In the genomic region with DNA sequence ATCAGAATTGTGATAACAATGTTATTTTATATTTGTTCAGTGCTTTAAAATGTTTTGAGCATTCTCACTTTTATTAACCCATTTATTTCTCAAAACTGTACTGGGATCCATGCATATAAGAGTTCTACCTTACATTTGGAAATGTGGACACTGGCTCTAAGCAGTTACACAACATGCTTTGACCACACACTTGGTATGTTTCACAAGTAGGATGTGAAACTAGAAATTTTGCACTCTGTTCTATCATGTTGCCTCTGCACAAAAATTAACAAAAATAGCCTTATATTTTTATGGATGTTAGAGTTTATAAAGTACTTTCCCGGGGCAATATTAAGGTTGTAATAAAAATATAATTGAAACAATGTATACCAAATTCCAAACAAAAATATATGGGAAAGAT, we compare ENCODE assay signal across 23 cellular contexts.
"Had no signal": no experiment of that assay in that cellular context is flagged by ENCODE, and none has a peak within 500 bp of the region (broad histone marks: within the 10 kb centered on the region; RNA-seq: fewer than 3 reads in every experiment).

No MANE protein-coding gene starts in this region.

- H3K27me3 Mint-ChIP-seq: activated CD4-positive, alpha-beta memory T cell treated with anti-CD3 and anti-CD28 coated beads, Interleukin-2, amount 10 ng/mL, durations not matched to agents 7 days and 5 days; activated T-helper 17 cell treated with anti-CD3 and anti-CD28 coated beads, Interleukin-2, amount 50 U/mL, for 72 hours had no signal

- H3K36me3 Mint-ChIP-seq: activated naive CD8-positive, alpha-beta T cell had no signal

- H3K36me3 ChIP-seq: brain microvascular endothelial cell, cardiac muscle cell, WERI-Rb-1 had no signal

- H3K27ac ChIP-seq: brain microvascular endothelial cell, cardiac muscle cell, SK-N-MC, WERI-Rb-1 had no signal

- H3K9me3 Mint-ChIP-seq: activated CD4-positive, alpha-beta memory T cell treated with anti-CD3 and anti-CD28 coated beads, Interleukin-2, amount 10 ng/mL, durations not matched to agents 7 days and 5 days; activated naive CD4-positive, alpha-beta T cell treated with anti-CD3 and anti-CD28 coated beads for 36 hours; activated T-helper 17 cell treated with anti-CD3 and anti-CD28 coated beads, Interleukin-2, amount 50 U/mL, for 72 hours had no signal

- H3K4me3 Mint-ChIP-seq: activated CD4-positive, alpha-beta memory T cell treated with anti-CD3 and anti-CD28 coated beads, Interleukin-2, amount 10 ng/mL, durations not matched to agents 7 days and 5 days; activated CD4-positive, alpha-beta T cell treated with anti-CD3 and anti-CD28 coated beads for 36 hours; activated naive CD4-positive, alpha-beta T cell treated with anti-CD3 and anti-CD28 coated beads for 36 hours; activated naive CD8-positive, alpha-beta T cell; activated T-helper 17 cell treated with anti-CD3 and anti-CD28 coated beads, Interleukin-2, amount 50 U/mL, for 72 hours had no signal

- H3K27me3 ChIP-seq: brain microvascular endothelial cell, cardiac muscle cell had no signal

- H3K4me3 ChIP-seq: cardiac muscle cell, SK-N-MC had no signal

- H3K4me1 Mint-ChIP-seq: activated CD4-positive, alpha-beta memory T cell treated with anti-CD3 and anti-CD28 coated beads, Interleukin-2, amount 10 ng/mL, durations not matched to agents 7 days and 5 days; activated CD4-positive, alpha-beta T cell treated with anti-CD3 and anti-CD28 coated beads for 36 hours; activated T-helper 17 cell treated with anti-CD3 and anti-CD28 coated beads, Interleukin-2, amount 50 U/mL, for 72 hours had no signal

- H3K27ac Mint-ChIP-seq: activated CD4-positive, alpha-beta memory T cell treated with anti-CD3 and anti-CD28 coated beads, Interleukin-2, amount 10 ng/mL, durations not matched to agents 7 days and 5 days; activated CD4-positive, alpha-beta T cell treated with anti-CD3 and anti-CD28 coated beads for 36 hours; activated naive CD4-positive, alpha-beta T cell treated with anti-CD3 and anti-CD28 coated beads for 36 hours; activated naive CD8-positive, alpha-beta T cell; activated T-helper 17 cell treated with anti-CD3 and anti-CD28 coated beads, Interleukin-2, amount 50 U/mL, for 72 hours had no signal

- ATAC-seq: activated CD4-positive, alpha-beta T cell treated with anti-CD3 and anti-CD28 coated beads for 36 hours; activated T-helper 17 cell treated with anti-CD3 and anti-CD28 coated beads, Interleukin-2, amount 50 U/mL, for 72 hours; PC-3 had no signal

- DNase-seq: activated CD4-positive, alpha-beta memory T cell treated with anti-CD3 and anti-CD28 coated beads, Interleukin-2, amount 10 ng/mL, durations not matched to agents 7 days and 5 days; activated CD4-positive, alpha-beta T cell treated with anti-CD3 and anti-CD28 coated beads for 36 hours; activated CD4-positive, alpha-beta T cell treated with anti-CD3 and anti-CD28 coated beads, Interleukin-2, amount 50 U/mL, for 1 hour; activated gamma-delta T cell; activated naive CD4-positive, alpha-beta T cell treated with anti-CD3 and anti-CD28 coated beads for 36 hours; activated T-cell treated with anti-CD3 and anti-CD28 coated beads for 4 hours; activated T-cell treated with anti-CD3 and anti-CD28 coated beads, Interleukin-2, amount 50 U/mL, for 48 hours; brain microvascular endothelial cell; KG1; NCI-H1105 treated with DMSO at 0.1 percent for 48 hours; NCI-H1436 treated with DMSO at 0.1 percent for 48 hours; NCI-H187; NCI-H2081; NCI-H510A treated with DMSO at 0.1 percent for 48 hours; PC-3; SHP77 treated with DMSO at 0.1 percent for 48 hours; T-helper 1 cell; WERI-Rb-1 had no signal

- FAIRE-seq: RCC 7860 had no signal
